8 cellular contexts compared by ENCODE assay signal in the genomic region with DNA sequence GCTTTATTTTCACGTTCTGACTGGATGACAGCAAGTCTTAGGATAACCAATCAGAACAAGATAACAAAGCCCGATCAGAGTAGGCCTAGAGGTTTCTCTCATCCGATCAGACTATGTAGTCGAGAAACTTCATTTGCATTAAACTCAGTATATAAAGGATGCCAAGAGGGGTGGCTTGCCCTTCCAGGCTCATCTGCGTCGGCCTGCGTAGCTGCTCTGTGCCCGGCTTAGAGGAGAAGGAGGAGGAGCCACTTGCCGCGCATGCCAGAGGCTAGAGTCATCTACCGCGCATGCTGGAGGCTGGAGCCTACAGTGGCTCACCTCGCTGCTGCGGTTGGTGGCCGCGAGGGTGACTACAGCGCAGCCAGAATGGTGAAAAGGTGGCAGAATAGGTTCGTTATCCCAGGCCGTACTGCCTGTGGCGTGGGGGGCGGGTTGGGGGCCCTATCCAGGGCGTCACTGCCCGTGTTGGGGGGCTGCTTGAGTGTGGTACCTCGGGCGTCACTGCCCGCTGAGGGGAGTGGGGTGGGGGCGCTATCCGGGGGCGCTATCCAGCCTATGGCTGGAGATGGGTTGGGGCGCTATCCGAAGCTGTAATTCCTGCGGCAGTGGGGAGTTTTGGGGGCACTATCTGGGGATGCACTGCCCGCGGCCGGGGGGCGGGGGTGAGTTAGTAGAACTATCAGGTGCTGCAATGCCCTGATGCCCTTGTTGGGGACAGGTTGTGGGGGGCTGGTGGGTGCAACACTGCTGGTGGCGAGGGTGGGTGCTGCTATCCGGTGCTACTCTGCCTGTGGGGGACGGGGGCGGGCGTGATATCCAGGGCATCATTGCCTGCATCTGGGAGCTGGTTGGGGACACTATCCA. TPM values are rescaled to one million over a fixed set of nuclear protein-coding genes. Genes with fewer than 3 reads are reported as not detected.
A peak's percentile ranks its signal among the peaks of the same experiment; 100 is the strongest.
DNase-seq lines count a peak whose midpoint lies in the region; ATAC-seq, FAIRE-seq and TF ChIP-seq lines count a peak whose summit lies in the region.

Gene RFPL2, minus strand, starts transcription at position 218 of the 867 bp plus-strand sequence. CDS start 2,622 bp downstream, outside the sequence.

- no peaks in the 10 kb centered on the region for H3K79me2 ChIP-seq in H1 (ENCODE audit: control insufficient read depth in 1 of 2, insufficient read depth in 2 of 2, low read length in 2 of 2)

- intact Hi-C loops in CD8-positive, alpha-beta T cell (cut with DNase I, micrococcal nuclease): loop anchor here in 1 of 2 experiments (5.0 kb wide), 1 partner anchor 267 kb away; the partner anchor contains the start of gene FBXO7

- TF ChIP-seq POLR2A in H1 (IDR thresholded peaks at IDR 0.05; ENCODE audit: control extremely low read depth in 1 of 2, low read depth in 2 of 2, low read length in 2 of 2): no peak

- H3K79me1 ChIP-seq in H1 (ENCODE audit: low read depth, low read length): no peaks in the 10 kb centered on the region

- H2BK15ac ChIP-seq in H1 (ENCODE audit: low read length): 0 out of 2 replicates have a peak within 1 kb of the TSS, but pooled peaks have one; percentile 16

- H3K27me3 ChIP-seq in CD8-positive, alpha-beta T cell (ENCODE audit: insufficient read depth, low read length): peaks cover 5% of the 10 kb centered on the region
- peaks cover 19 to 47% (median 41%) of the 10 kb centered on the region in 4 experiments for H3K27me3 ChIP-seq in H1 (replicated peaks in 1 of 4; ENCODE audit: control insufficient read depth in 3 of 4, extremely low read depth in 1 of 4, insufficient read depth in 3 of 4, low read length in 3 of 4)

- H3K4ac ChIP-seq in H1 (replicated peaks; ENCODE audit: insufficient read length, low read depth, low read length): no peak within 1 kb of the TSS

- H3K14ac ChIP-seq in H1 (ENCODE audit: insufficient read length): no peak within 1 kb of the TSS

- no peaks in the 10 kb centered on the region for H3K36me3 ChIP-seq in CD8-positive, alpha-beta T cell (ENCODE audit: insufficient read depth, low read length)
- H3K36me3 ChIP-seq in H1 (ENCODE audit: control insufficient read depth in 2 of 4, insufficient read depth in 4 of 4, low read length in 3 of 4): no peaks in the 10 kb centered on the region

- no peak within 1 kb of the TSS; a peak in 1 of 7 replicates for H3K9ac ChIP-seq in H1 (replicated peaks in 1 of 4; ENCODE audit: extremely low read depth in 1 of 4, low read depth in 3 of 4, low read length in 3 of 4)

- peak; percentile 66 for ATAC-seq in CD8-positive, alpha-beta T cell
- ATAC-seq in naive B cell (ENCODE audit: low read depth in 2 of 2): peak in 1 of 2 donors; percentile 41
- ATAC-seq in HG03442 (IDR thresholded peaks at IDR 0.05; ENCODE audit: unreplicated experiment): no peak
- no peak for ATAC-seq in GM19328 (IDR thresholded peaks at IDR 0.05; ENCODE audit: unreplicated experiment)

- peaks cover 25% of the 10 kb centered on the region for H3K4me1 Mint-ChIP-seq in CD8-positive, alpha-beta T cell (ENCODE audit: low read depth)
- H3K4me1 Mint-ChIP-seq in IgD-negative memory B cell: peaks cover 0 to 9% (median 6%) of the 10 kb centered on the region in 3 donors
- H3K4me1 Mint-ChIP-seq in T-helper 2 cell treated with Interferon-gamma antibody and Interleukin-4, amounts not matched to agents 5 μg/mL and 100 μg/mL, for 36 hours (ENCODE audit: low read depth): peaks cover 20% of the 10 kb centered on the region
- peaks cover 5 to 22% (median 8%) of the 10 kb centered on the region in 3 donors for H3K4me1 Mint-ChIP-seq in naive B cell

- TF ChIP-seq EP300 in H1 (IDR thresholded peaks at IDR 0.05; ENCODE audit: borderline replicate concordance in 1 of 2, low read depth in 2 of 2, low read length in 2 of 2): no peak

- peak within 1 kb of the TSS; percentile 15 for H3K27ac ChIP-seq in CD8-positive, alpha-beta T cell (ENCODE audit: low read depth, low read length)
- H3K27ac ChIP-seq in H1 (ENCODE audit: low read depth, low read length): no peak within 1 kb of the TSS

- H3K27me3 Mint-ChIP-seq in CD8-positive, alpha-beta T cell (ENCODE audit: low read depth): peaks cover 19% of the 10 kb centered on the region
- H3K27me3 Mint-ChIP-seq in IgD-negative memory B cell: peaks cover 30% of the 10 kb centered on the region
- H3K27me3 Mint-ChIP-seq in T-helper 2 cell treated with Interferon-gamma antibody and Interleukin-4, amounts not matched to agents 5 μg/mL and 100 μg/mL, for 36 hours (ENCODE audit: low read depth): peaks cover 19% of the 10 kb centered on the region
- peaks cover 24 to 71% (median 53%) of the 10 kb centered on the region in 3 donors for H3K27me3 Mint-ChIP-seq in naive B cell

- H2BK20ac ChIP-seq in H1 (ENCODE audit: low read length): no peak within 1 kb of the TSS

- H4K5ac ChIP-seq in H1 (ENCODE audit: insufficient read length, low read depth, low read length): no peak within 1 kb of the TSS

- peaks cover 20% of the 10 kb centered on the region for H3K23me2 ChIP-seq in H1 (ENCODE audit: low read depth, low read length)

- WGBS in H1 (ENCODE audit: extremely low coverage in 1 of 2, insufficient coverage in 1 of 2, insufficient read length in 1 of 2, insufficient replicate concordance in 2 of 2, low coverage in 1 of 2, low lambda C conversion rate in 2 of 2, missing lambda C conversion rate in 1 of 2), 2 experiments: 0% methylated on average over 20 of the region's 41 CpGs; no CpG with 5 or more reads in 1 of the 2 experiments

- no peaks in the 10 kb centered on the region for H3K9me3 ChIP-seq in CD8-positive, alpha-beta T cell (ENCODE audit: low read length)
- no peaks in the 10 kb centered on the region for H3K9me3 ChIP-seq in H1 (ENCODE audit: insufficient read depth in 2 of 2, low read depth in 1 of 2, low read length in 1 of 2)

- no peak within 1 kb of the TSS for H4K91ac ChIP-seq in H1 (replicated peaks; ENCODE audit: insufficient read length, low read length)

- peaks cover 0 to 4% of the 10 kb centered on the region in 2 experiments for H4K20me1 ChIP-seq in H1 (replicated peaks in 1 of 2; ENCODE audit: control insufficient read depth in 1 of 2, insufficient read depth in 2 of 2, low read length in 2 of 2)

- H4K8ac ChIP-seq in H1 (ENCODE audit: extremely low read depth, insufficient read depth, low read length): no peak within 1 kb of the TSS; the same call in 1 of the 2 replicates

- DNase-seq in CD8-positive, alpha-beta T cell: peak in 2 of 7 experiments; percentile 38 to 47
- no peak for DNase-seq in T-helper 2 cell treated with Interferon-gamma antibody and Interleukin-4, amounts not matched to agents 5 μg/mL and 100 μg/mL, for 36 hours (ENCODE audit: low spot score)
- DNase-seq in H1 (ENCODE audit: low read depth in 1 of 2, low spot score in 2 of 2) (peak in 1 of 2 experiments; percentile 79), naive B cell (no peak), HPDE6-E6E7 (ENCODE audit: extremely low spot score) (no peak)

- no peak within 1 kb of the TSS for H2AK5ac ChIP-seq in H1 (ENCODE audit: low read depth, low read length)

- peaks cover 26% of the 10 kb centered on the region for H3K4me1 ChIP-seq in CD8-positive, alpha-beta T cell (ENCODE audit: insufficient read depth, low read length)
- peaks cover 0 to 32% (median 15%) of the 10 kb centered on the region in 4 experiments; a peak in 5 of 7 replicates for H3K4me1 ChIP-seq in H1 (replicated peaks in 1 of 4; ENCODE audit: control insufficient read depth in 3 of 4, insufficient read depth in 4 of 4, low read length in 3 of 4)

- H2BK5ac ChIP-seq in H1 (ENCODE audit: low read depth, low read length): no peak within 1 kb of the TSS

- no peaks in the 10 kb centered on the region for H3K9me3 Mint-ChIP-seq in CD8-positive, alpha-beta T cell
- no peaks in the 10 kb centered on the region for H3K9me3 Mint-ChIP-seq in IgD-negative memory B cell
- no peaks in the 10 kb centered on the region for H3K9me3 Mint-ChIP-seq in T-helper 2 cell treated with Interferon-gamma antibody and Interleukin-4, amounts not matched to agents 5 μg/mL and 100 μg/mL, for 36 hours
- peaks cover 0 to 1% (median 0%) of the 10 kb centered on the region in 7 donors for H3K9me3 Mint-ChIP-seq in naive B cell

- H3K23ac ChIP-seq in H1 (ENCODE audit: insufficient read length): no peak within 1 kb of the TSS

- H2BK120ac ChIP-seq in H1 (replicated peaks; ENCODE audit: low read depth, low read length): no peak within 1 kb of the TSS

- H3K36me3 Mint-ChIP-seq in CD8-positive, alpha-beta T cell: no peaks in the 10 kb centered on the region
- H3K36me3 Mint-ChIP-seq in IgD-negative memory B cell: no peaks in the 10 kb centered on the region
- H3K36me3 Mint-ChIP-seq in T-helper 2 cell treated with Interferon-gamma antibody and Interleukin-4, amounts not matched to agents 5 μg/mL and 100 μg/mL, for 36 hours (ENCODE audit: low read depth): no peaks in the 10 kb centered on the region
- no peaks in the 10 kb centered on the region for H3K36me3 Mint-ChIP-seq in naive B cell

- TF ChIP-seq RAD21 in H1 (IDR thresholded peaks at IDR 0.05 in 1 of 2, conservative IDR thresholded peaks at IDR 0.05 in 1 of 2; ENCODE audit: low read depth in 2 of 2, low read length in 2 of 2): no peak

- CTCF ChIA-PET in CD8-positive, alpha-beta T cell (lab: Charles Lee): no interaction called here
- CTCF ChIA-PET in H1 (lab: Charles Lee; ENCODE audit: partially characterized antibody): interaction anchor here (0.6 to 2.8 kb wide), 14 partner anchors 14 to 1481 kb away, joined by 3 to 14 read pairs (median 3); no protein-coding TSS in a partner anchor

- no peak within 1 kb of the TSS for H3K27ac Mint-ChIP-seq in CD8-positive, alpha-beta T cell
- H3K27ac Mint-ChIP-seq in IgD-negative memory B cell (no peak within 1 kb of the TSS), naive B cell (peak within 1 kb of the TSS in 3 of 6 donors; percentile 22 to 72 (median 32))
- H3K27ac Mint-ChIP-seq in T-helper 2 cell treated with Interferon-gamma antibody and Interleukin-4, amounts not matched to agents 5 μg/mL and 100 μg/mL, for 36 hours: peak within 1 kb of the TSS; percentile 41

- peak within 1 kb of the TSS; percentile 67 for H3K4me3 Mint-ChIP-seq in CD8-positive, alpha-beta T cell
- H3K4me3 Mint-ChIP-seq in IgD-negative memory B cell (peak within 1 kb of the TSS; percentile 52 to 94 (median 83)), naive B cell (peak within 1 kb of the TSS; percentile 45 to 82 (median 63))
- peak within 1 kb of the TSS; percentile 42 for H3K4me3 Mint-ChIP-seq in T-helper 2 cell treated with Interferon-gamma antibody and Interleukin-4, amounts not matched to agents 5 μg/mL and 100 μg/mL, for 36 hours

- H2AFZ ChIP-seq in H1 (ENCODE audit: low read length): peak within 1 kb of the TSS; percentile 80; the same call in 1 of the 2 replicates

- peak within 1 kb of the TSS; percentile 17; the same call in 1 of the 2 replicates for H2BK12ac ChIP-seq in H1 (ENCODE audit: low read depth, low read length)

- peak; percentile 55 for FAIRE-seq in H1 (lab: Jason Lieb, UNC)

- H3K4me3 ChIP-seq in CD8-positive, alpha-beta T cell (ENCODE audit: low read depth, low read length): peak within 1 kb of the TSS; percentile 33
- H3K4me3 ChIP-seq in H1 (ENCODE audit: extremely low read depth in 1 of 4, insufficient read depth in 2 of 4, low read depth in 3 of 4, low read length in 4 of 4): peak within 1 kb of the TSS; percentile 41 to 61 (median 52)

- POLR2A ChIA-PET in CD8-positive, alpha-beta T cell (lab: Charles Lee): no interaction called here
- POLR2A ChIA-PET in H1 (lab: Charles Lee; ENCODE audit: partially characterized antibody): no interaction called here

- peak within 1 kb of the TSS; percentile 92 to 98 for H3K4me2 ChIP-seq in H1 (ENCODE audit: insufficient read depth in 1 of 2, low read depth in 2 of 2, low read length in 2 of 2)

- H3K18ac ChIP-seq in H1 (ENCODE audit: extremely low read depth, low read length): no peak within 1 kb of the TSS; the same call in 1 of the 2 replicates

- H3K56ac ChIP-seq in H1 (replicated peaks; ENCODE audit: insufficient read length, low read depth, low read length): no peak within 1 kb of the TSS

- no peak for TF ChIP-seq CTCF in CD8-positive, alpha-beta T cell (IDR thresholded peaks at IDR 0.05)
- TF ChIP-seq CTCF in H1 (IDR thresholded peaks at IDR 0.05; ENCODE audit: control extremely low read depth in 1 of 3, insufficient read depth in 1 of 3, low read depth in 1 of 3, low read length in 3 of 3): peak in 1 of 3 experiments; percentile 15; a peak in 1 of 4 replicates

RNA-seq across cellular contexts. Expression of gene RFPL2, which starts in this region (rescaled TPM):
- not detected for total RNA-seq in CD8-positive, alpha-beta T cell
- polyA plus RNA-seq in IgD-negative memory B cell (not detected), H1 (2011; rRNA removed) (0.05 and 0.15 TPM in 2 replicates), naive B cell (ENCODE audit: low read depth in 6 of 6) (not detected)
- total RNA-seq in H1 (2021; fragmentation: NEBNext Ultra II Directional; extraction: Animal tissue kit (Norgen Biotek cat#: 25700)): 0.19 TPM in 1 of 2 replicates, not detected in the other
- polyA plus RNA-seq in H1 (2011; cell fraction: cytosol; rRNA removed): 0.23 TPM
- 0.16 TPM for polyA plus RNA-seq in H1 (2011; cell fraction: nucleus; rRNA removed)
- 0.27 to 0.29 TPM (median 0.29 TPM) in 3 of 4 replicates, not detected in the other for polyA plus RNA-seq in H1 (2012, experiment 1 of 2)
- polyA plus RNA-seq in H1 (2012, experiment 2 of 2): not detected
- polyA plus RNA-seq in H1 (2013, experiment 1 of 2): 0.12 TPM
- polyA plus RNA-seq in H1 (2013, experiment 2 of 2): 0.07 TPM
- polyA minus RNA-seq in H1 (2011; rRNA and poly(A)+ RNA removed): 0.16 and 0.24 TPM in 2 replicates
- polyA minus RNA-seq in H1 (2011; cell fraction: cytosol; rRNA and poly(A)+ RNA removed): not detected
- polyA minus RNA-seq in H1 (2011; cell fraction: nucleus; rRNA and poly(A)+ RNA removed): not detected

Comparison
In these comparisons a context has a peak if more than half of its experiments do, and no peak if none do; other contexts are left out.
1. Peak in ATAC-seq, H3K4me3 ChIP-seq and H3K27ac ChIP-seq in CD8-positive, alpha-beta T cell; RNA of the gene not detected or under 1 TPM.